1 cellular context compared by ENCODE assay signal in the genomic region with DNA sequence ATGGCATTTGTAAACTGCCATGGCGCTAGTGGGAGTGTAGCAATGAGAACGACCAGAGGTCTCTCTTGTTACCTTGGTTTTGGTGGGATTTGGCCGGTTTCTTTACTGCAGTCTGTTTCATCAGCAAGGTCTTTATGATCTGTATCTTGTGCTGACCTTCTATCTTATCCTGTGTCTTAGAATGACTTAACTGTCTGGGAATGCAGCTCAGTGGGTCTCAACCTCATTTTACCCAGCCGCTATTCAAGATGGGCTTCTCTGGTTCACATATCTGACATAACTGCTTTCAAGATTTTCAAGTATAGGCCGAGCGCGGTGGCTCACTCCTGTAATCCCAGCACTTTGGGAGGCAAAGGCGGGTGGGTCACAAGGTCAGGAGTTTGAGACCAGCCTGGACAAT.
TF ChIP-seq lines count a peak whose summit lies in the region.

No MANE protein-coding gene starts in this region.

TF ChIP-seq in H1, 55 proteins besides CTCF, POLR2A, EP300 and RAD21:
- TF ChIP-seq SUZ12 (IDR thresholded peaks at IDR 0.05; ENCODE audit: low read length) (no peak), RNF2 (IDR thresholded peaks at IDR 0.05; ENCODE audit: borderline replicate concordance, low read depth, low read length, missing control alignments, poor library complexity, severe bottlenecking) (no peak), CHD2 (IDR thresholded peaks at IDR 0.05; ENCODE audit: low read length) (no peak), JUND (IDR thresholded peaks at IDR 0.05; ENCODE audit: low read length) (no peak), EGR1 (IDR thresholded peaks at IDR 0.05; ENCODE audit: borderline replicate concordance, low read depth, low read length) (no peak), MAFK (IDR thresholded peaks at IDR 0.05; ENCODE audit: low read depth, low read length) (no peak), BRCA1 (IDR thresholded peaks at IDR 0.05; ENCODE audit: low read depth, low read length) (no peak), TAF7 (optimal IDR thresholded peaks at IDR 0.05; ENCODE audit: borderline replicate concordance, low read depth, low read length) (no peak), SP2 (IDR thresholded peaks at IDR 0.05; ENCODE audit: low read length) (no peak), KDM4A (IDR thresholded peaks at IDR 0.05; ENCODE audit: low read depth, low read length, severe bottlenecking) (no peak), TEAD4 (IDR thresholded peaks at IDR 0.05; ENCODE audit: low read depth, low read length) (no peak), SRF (IDR thresholded peaks at IDR 0.05; ENCODE audit: low read depth, low read length) (no peak), EZH2 (IDR thresholded peaks at IDR 0.05; ENCODE audit: low read depth, low read length, severe bottlenecking) (no peak), CBX8 (IDR thresholded peaks at IDR 0.05; ENCODE audit: borderline replicate concordance, low read depth, low read length) (no peak), RXRA (IDR thresholded peaks at IDR 0.05; ENCODE audit: insufficient read depth, low read depth, low read length) (no peak)
- TF ChIP-seq, protein P1, sequence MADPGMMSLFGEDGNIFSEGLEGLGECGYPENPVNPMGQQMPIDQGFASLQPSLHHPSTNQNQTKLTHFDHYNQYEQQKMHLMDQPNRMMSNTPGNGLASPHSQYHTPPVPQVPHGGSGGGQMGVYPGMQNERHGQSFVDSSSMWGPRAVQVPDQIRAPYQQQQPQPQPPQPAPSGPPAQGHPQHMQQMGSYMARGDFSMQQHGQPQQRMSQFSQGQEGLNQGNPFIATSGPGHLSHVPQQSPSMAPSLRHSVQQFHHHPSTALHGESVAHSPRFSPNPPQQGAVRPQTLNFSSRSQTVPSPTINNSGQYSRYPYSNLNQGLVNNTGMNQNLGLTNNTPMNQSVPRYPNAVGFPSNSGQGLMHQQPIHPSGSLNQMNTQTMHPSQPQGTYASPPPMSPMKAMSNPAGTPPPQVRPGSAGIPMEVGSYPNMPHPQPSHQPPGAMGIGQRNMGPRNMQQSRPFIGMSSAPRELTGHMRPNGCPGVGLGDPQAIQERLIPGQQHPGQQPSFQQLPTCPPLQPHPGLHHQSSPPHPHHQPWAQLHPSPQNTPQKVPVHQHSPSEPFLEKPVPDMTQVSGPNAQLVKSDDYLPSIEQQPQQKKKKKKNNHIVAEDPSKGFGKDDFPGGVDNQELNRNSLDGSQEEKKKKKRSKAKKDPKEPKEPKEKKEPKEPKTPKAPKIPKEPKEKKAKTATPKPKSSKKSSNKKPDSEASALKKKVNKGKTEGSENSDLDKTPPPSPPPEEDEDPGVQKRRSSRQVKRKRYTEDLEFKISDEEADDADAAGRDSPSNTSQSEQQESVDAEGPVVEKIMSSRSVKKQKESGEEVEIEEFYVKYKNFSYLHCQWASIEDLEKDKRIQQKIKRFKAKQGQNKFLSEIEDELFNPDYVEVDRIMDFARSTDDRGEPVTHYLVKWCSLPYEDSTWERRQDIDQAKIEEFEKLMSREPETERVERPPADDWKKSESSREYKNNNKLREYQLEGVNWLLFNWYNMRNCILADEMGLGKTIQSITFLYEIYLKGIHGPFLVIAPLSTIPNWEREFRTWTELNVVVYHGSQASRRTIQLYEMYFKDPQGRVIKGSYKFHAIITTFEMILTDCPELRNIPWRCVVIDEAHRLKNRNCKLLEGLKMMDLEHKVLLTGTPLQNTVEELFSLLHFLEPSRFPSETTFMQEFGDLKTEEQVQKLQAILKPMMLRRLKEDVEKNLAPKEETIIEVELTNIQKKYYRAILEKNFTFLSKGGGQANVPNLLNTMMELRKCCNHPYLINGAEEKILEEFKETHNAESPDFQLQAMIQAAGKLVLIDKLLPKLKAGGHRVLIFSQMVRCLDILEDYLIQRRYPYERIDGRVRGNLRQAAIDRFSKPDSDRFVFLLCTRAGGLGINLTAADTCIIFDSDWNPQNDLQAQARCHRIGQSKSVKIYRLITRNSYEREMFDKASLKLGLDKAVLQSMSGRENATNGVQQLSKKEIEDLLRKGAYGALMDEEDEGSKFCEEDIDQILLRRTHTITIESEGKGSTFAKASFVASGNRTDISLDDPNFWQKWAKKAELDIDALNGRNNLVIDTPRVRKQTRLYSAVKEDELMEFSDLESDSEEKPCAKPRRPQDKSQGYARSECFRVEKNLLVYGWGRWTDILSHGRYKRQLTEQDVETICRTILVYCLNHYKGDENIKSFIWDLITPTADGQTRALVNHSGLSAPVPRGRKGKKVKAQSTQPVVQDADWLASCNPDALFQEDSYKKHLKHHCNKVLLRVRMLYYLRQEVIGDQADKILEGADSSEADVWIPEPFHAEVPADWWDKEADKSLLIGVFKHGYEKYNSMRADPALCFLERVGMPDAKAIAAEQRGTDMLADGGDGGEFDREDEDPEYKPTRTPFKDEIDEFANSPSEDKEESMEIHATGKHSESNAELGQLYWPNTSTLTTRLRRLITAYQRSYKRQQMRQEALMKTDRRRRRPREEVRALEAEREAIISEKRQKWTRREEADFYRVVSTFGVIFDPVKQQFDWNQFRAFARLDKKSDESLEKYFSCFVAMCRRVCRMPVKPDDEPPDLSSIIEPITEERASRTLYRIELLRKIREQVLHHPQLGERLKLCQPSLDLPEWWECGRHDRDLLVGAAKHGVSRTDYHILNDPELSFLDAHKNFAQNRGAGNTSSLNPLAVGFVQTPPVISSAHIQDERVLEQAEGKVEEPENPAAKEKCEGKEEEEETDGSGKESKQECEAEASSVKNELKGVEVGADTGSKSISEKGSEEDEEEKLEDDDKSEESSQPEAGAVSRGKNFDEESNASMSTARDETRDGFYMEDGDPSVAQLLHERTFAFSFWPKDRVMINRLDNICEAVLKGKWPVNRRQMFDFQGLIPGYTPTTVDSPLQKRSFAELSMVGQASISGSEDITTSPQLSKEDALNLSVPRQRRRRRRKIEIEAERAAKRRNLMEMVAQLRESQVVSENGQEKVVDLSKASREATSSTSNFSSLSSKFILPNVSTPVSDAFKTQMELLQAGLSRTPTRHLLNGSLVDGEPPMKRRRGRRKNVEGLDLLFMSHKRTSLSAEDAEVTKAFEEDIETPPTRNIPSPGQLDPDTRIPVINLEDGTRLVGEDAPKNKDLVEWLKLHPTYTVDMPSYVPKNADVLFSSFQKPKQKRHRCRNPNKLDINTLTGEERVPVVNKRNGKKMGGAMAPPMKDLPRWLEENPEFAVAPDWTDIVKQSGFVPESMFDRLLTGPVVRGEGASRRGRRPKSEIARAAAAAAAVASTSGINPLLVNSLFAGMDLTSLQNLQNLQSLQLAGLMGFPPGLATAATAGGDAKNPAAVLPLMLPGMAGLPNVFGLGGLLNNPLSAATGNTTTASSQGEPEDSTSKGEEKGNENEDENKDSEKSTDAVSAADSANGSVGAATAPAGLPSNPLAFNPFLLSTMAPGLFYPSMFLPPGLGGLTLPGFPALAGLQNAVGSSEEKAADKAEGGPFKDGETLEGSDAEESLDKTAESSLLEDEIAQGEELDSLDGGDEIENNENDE (IDR thresholded peaks at IDR 0.05; ENCODE audit: insufficient replicate concordance, low read length), result no peak
- TF ChIP-seq, protein P2, sequence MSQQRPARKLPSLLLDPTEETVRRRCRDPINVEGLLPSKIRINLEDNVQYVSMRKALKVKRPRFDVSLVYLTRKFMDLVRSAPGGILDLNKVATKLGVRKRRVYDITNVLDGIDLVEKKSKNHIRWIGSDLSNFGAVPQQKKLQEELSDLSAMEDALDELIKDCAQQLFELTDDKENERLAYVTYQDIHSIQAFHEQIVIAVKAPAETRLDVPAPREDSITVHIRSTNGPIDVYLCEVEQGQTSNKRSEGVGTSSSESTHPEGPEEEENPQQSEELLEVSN (IDR thresholded peaks at IDR 0.05), result no peak
- TF ChIP-seq, protein P3, sequence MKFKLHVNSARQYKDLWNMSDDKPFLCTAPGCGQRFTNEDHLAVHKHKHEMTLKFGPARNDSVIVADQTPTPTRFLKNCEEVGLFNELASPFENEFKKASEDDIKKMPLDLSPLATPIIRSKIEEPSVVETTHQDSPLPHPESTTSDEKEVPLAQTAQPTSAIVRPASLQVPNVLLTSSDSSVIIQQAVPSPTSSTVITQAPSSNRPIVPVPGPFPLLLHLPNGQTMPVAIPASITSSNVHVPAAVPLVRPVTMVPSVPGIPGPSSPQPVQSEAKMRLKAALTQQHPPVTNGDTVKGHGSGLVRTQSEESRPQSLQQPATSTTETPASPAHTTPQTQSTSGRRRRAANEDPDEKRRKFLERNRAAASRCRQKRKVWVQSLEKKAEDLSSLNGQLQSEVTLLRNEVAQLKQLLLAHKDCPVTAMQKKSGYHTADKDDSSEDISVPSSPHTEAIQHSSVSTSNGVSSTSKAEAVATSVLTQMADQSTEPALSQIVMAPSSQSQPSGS (IDR thresholded peaks at IDR 0.05; ENCODE audit: low read length), result no peak
